Comparison of ENCODE assay signal across 1 cellular context in genomic region chr21:44804762-44805161, GRCh38.
TF ChIP-seq lines count a peak whose summit lies in the region.

No MANE protein-coding gene starts in this region.

TF ChIP-seq in HepG2, 621 proteins besides CTCF, POLR2A, EP300 and RAD21:
- TF ChIP-seq POLR2G (IDR thresholded peaks at IDR 0.05; ENCODE audit: low read depth, low read length) (peak; percentile 46; the same call in 1 of the 2 replicates), ZNF558 (CRISPR knock-in tag; IDR thresholded peaks at IDR 0.05; ENCODE audit: borderline replicate concordance) (0 out of 2 replicates have a peak, but pooled peaks have one; percentile 32), TCF12 (IDR thresholded peaks at IDR 0.05) (no peak), TCF12 (CRISPR knock-in tag; IDR thresholded peaks at IDR 0.05) (no peak), GPBP1L1 (CRISPR knock-in tag; IDR thresholded peaks at IDR 0.05) (no peak), RBM22 (optimal IDR thresholded peaks at IDR 0.05; ENCODE audit: low read length) (peak; percentile 33), TFDP2 (CRISPR knock-in tag; IDR thresholded peaks at IDR 0.05) (no peak)
- TF ChIP-seq, protein P1, sequence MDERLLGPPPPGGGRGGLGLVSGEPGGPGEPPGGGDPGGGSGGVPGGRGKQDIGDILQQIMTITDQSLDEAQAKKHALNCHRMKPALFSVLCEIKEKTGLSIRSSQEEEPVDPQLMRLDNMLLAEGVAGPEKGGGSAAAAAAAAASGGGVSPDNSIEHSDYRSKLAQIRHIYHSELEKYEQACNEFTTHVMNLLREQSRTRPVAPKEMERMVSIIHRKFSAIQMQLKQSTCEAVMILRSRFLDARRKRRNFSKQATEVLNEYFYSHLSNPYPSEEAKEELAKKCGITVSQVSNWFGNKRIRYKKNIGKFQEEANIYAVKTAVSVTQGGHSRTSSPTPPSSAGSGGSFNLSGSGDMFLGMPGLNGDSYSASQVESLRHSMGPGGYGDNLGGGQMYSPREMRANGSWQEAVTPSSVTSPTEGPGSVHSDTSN (CRISPR knock-in tag; IDR thresholded peaks at IDR 0.05): no peak
- TF ChIP-seq, protein P2, sequence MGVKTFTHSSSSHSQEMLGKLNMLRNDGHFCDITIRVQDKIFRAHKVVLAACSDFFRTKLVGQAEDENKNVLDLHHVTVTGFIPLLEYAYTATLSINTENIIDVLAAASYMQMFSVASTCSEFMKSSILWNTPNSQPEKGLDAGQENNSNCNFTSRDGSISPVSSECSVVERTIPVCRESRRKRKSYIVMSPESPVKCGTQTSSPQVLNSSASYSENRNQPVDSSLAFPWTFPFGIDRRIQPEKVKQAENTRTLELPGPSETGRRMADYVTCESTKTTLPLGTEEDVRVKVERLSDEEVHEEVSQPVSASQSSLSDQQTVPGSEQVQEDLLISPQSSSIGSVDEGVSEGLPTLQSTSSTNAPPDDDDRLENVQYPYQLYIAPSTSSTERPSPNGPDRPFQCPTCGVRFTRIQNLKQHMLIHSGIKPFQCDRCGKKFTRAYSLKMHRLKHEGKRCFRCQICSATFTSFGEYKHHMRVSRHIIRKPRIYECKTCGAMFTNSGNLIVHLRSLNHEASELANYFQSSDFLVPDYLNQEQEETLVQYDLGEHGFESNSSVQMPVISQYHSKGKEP (CRISPR knock-in tag; IDR thresholded peaks at IDR 0.05): no peak
